Comparison of ENCODE assay signal across 7 cellular contexts in genomic region chr16:1772362-1772907, GRCh38. TPM values are rescaled to one million over a fixed set of nuclear protein-coding genes. Genes with fewer than 3 reads are reported as not detected.
DNase-seq lines count a peak whose midpoint lies in the region; ATAC-seq and TF ChIP-seq lines count a peak whose summit lies in the region.

Gene EME2 (plus strand): TSS chr16:1772810. CDS start chr16:1773228, 418 bp downstream.

- H3K27ac ChIP-seq in endodermal cell (ENCODE audit: low read depth, low read length) (peak within 1 kb of the TSS; percentile 87), transverse colon (peak within 1 kb of the TSS; percentile 95 to 97 (median 96))

- H3K27me3 ChIP-seq in endodermal cell (ENCODE audit: control insufficient read depth, insufficient read depth, low read length, poor library complexity, severe bottlenecking) = no peaks in the 10 kb centered on the region
- H3K27me3 ChIP-seq in transverse colon = no peaks in the 10 kb centered on the region

- TF ChIP-seq EP300 in transverse colon (IDR thresholded peaks at IDR 0.05; ENCODE audit: low read depth) = no peak

- H3K36me3 Mint-ChIP-seq in endodermal cell (ENCODE audit: low read depth) = peaks cover 9% of the 10 kb centered on the region
- no peaks in the 10 kb centered on the region for H3K36me3 Mint-ChIP-seq in naive B cell

- H3K4me1 Mint-ChIP-seq in endodermal cell = peaks cover 3% of the 10 kb centered on the region
- peaks cover 21 to 22% (median 21%) of the 10 kb centered on the region in 3 donors for H3K4me1 Mint-ChIP-seq in naive B cell

- H3K36me3 ChIP-seq in endodermal cell (ENCODE audit: control insufficient read depth, insufficient read depth, low read length) = peaks cover 8% of the 10 kb centered on the region
- H3K36me3 ChIP-seq in transverse colon = peaks cover 0 to 6% (median 2%) of the 10 kb centered on the region in 4 donors

- H3K27ac Mint-ChIP-seq in endodermal cell (peak within 1 kb of the TSS; percentile 96), naive B cell (peak within 1 kb of the TSS; percentile 80 to 98 (median 92))

- no peaks in the 10 kb centered on the region for H3K4me1 ChIP-seq in endodermal cell (ENCODE audit: control insufficient read depth, insufficient read depth, low read length)
- H3K4me1 ChIP-seq in transverse colon = peaks cover 16 to 42% (median 32%) of the 10 kb centered on the region in 4 donors

- TF ChIP-seq CTCF in endodermal cell (conservative IDR thresholded peaks at IDR 0.05) = no peak
- no peak for TF ChIP-seq CTCF in transverse colon (IDR thresholded peaks at IDR 0.05)

- TF ChIP-seq POLR2A in transverse colon (IDR thresholded peaks at IDR 0.05) = no peak

- peak within 1 kb of the TSS; percentile 85 for H3K4me3 ChIP-seq in Jurkat, Clone E6-1 (ENCODE audit: low read length)
- H3K4me3 ChIP-seq in endodermal cell (ENCODE audit: low read length) (peak within 1 kb of the TSS; percentile 90), transverse colon (peak within 1 kb of the TSS; percentile 70 to 94 (median 86))

- 1% methylated on average over 33 to 53 of the region's 53 CpGs for WGBS in endodermal cell (ENCODE audit: insufficient coverage in 1 of 2, insufficient read length in 1 of 2), 2 experiments
- WGBS in transverse colon (ENCODE audit: low coverage in 1 of 2), 2 donors = 1% methylated on average over 13 of the region's 53 CpGs; no CpG with 5 or more reads in 1 of the 2 donors

- in situ Hi-C loops in transverse colon (cut with MboI; ENCODE audit: low pct_ligation_motif_present in 1 of 4, low pct_unique_long_range_greater_than_20kb in 1 of 4, low sequenced_read_pairs in 3 of 4) = no loop called here

- H3K9me3 ChIP-seq in endodermal cell (ENCODE audit: control insufficient read depth, low read length) (no peaks in the 10 kb centered on the region), transverse colon (no peaks in the 10 kb centered on the region)

- peak within 1 kb of the TSS; percentile 72 for H3K9ac ChIP-seq in endodermal cell (ENCODE audit: extremely low read depth, low read length, poor library complexity, severe bottlenecking)

- peak; percentile 3 for ATAC-seq in GM19397 (IDR thresholded peaks at IDR 0.05; ENCODE audit: unreplicated experiment)
- peak; percentile 6 to 21 for ATAC-seq in naive B cell (ENCODE audit: low read depth in 2 of 2)

- DNase-seq in Jurkat, Clone E6-1 (ENCODE audit: low read depth, low spot score) = no peak
- peak; percentile 36 to 42 for DNase-seq in activated CD4-positive, alpha-beta T cell treated with anti-CD3 and anti-CD28 coated beads, Interleukin-2, amount 50 U/mL, for 4 hours
- no peak for DNase-seq in endodermal cell
- peak; percentile 10 for DNase-seq in naive B cell
- DNase-seq in transverse colon = peak; percentile 58
- no peak for DNase-seq in epidermal melanocyte (ENCODE audit: insufficient read length, low spot score)

- H3K9me3 Mint-ChIP-seq in endodermal cell (no peaks in the 10 kb centered on the region), naive B cell (no peaks in the 10 kb centered on the region)

- H3K27me3 Mint-ChIP-seq in endodermal cell (ENCODE audit: insufficient read depth) = no peaks in the 10 kb centered on the region
- H3K27me3 Mint-ChIP-seq in naive B cell = no peaks in the 10 kb centered on the region

- H3K4me3 Mint-ChIP-seq in endodermal cell (peak within 1 kb of the TSS; percentile 93), naive B cell (peak within 1 kb of the TSS; percentile 92 to 97 (median 94))

- intact Hi-C loops in transverse colon (cut with DNase I; ENCODE audit: low total_unique reads) = no loop called here

RNA-seq across cellular contexts. Expression of gene EME2, which starts in this region (rescaled TPM):
- 7.7 TPM for polyA plus RNA-seq in Jurkat, Clone E6-1 (2012; ENCODE audit: insufficient read depth, insufficient read length)
- 10 to 100 TPM; 34.3 to 64.3 TPM for total RNA-seq in endodermal cell
- 10.6 TPM for polyA plus RNA-seq in endodermal cell (2013, experiment 1 of 2)
- 8.8 TPM for polyA plus RNA-seq in endodermal cell (2013, experiment 2 of 2)
- polyA plus RNA-seq in naive B cell (ENCODE audit: low read depth in 6 of 6) = 1 to 10 TPM in 1 of 6 donors, under 1 TPM in 5; 0.43 to 2.8 (median 0.93) TPM
- total RNA-seq in transverse colon = 100 to 1,000 TPM in 1 of 4 donors, 10 to 100 TPM in 3; 23.6 to 173 (median 45.4) TPM

Comparison
In these comparisons a context has a peak if more than half of its experiments do, and no peak if none do; other contexts are left out.
1. DNase-seq: peak in activated CD4-positive, alpha-beta T cell treated with anti-CD3 and anti-CD28 coated beads, Interleukin-2, amount 50 U/mL, for 4 hours (2 of 2), naive B cell (single experiment) and transverse colon (single experiment); none in Jurkat, Clone E6-1 (single experiment), endodermal cell (single experiment) and epidermal melanocyte (single experiment).
2. Peak in every context shown above with its lines, with median percentiles within 50 percentile points of each other: H3K4me3 ChIP-seq.